Comparison of ENCODE assay signal across 18 cellular contexts in genomic region chr18:55685638-55686037, GRCh38.
DNase-seq lines count a peak whose midpoint lies in the region; ATAC-seq and TF ChIP-seq lines count a peak whose summit lies in the region.
"Had no signal": no experiment of that assay in that cellular context is flagged by ENCODE, and none has a peak within 500 bp of the region (broad histone marks: within the 10 kb centered on the region; RNA-seq: fewer than 3 reads in every experiment).

No MANE protein-coding gene starts in this region.

- H3K79me2 ChIP-seq in trophoblast cell (ENCODE audit: control insufficient read depth, insufficient read depth, low read length, poor library complexity): no peaks in the 10 kb centered on the region

- no peak overlapping the region for H2AK5ac ChIP-seq in trophoblast cell (ENCODE audit: low read length)

- no peak for TF ChIP-seq POLR2A in breast epithelium (IDR thresholded peaks at IDR 0.05)

- no peak overlapping the region for H3K4me3 Mint-ChIP-seq in MCF 10A (ENCODE audit: unreplicated experiment)
- H3K4me3 Mint-ChIP-seq: B cell; CD4-positive, alpha-beta T cell; CD8-positive, alpha-beta memory T cell; HFFc6 had no signal

- intact Hi-C loops in MCF 10A (cut with micrococcal nuclease) (no loop called here), breast epithelium (cut with DNase I; ENCODE audit: low total_unique reads) (no loop called here)

- H3K36me3 Mint-ChIP-seq in MCF 10A (ENCODE audit: insufficient read depth, unreplicated experiment): no peaks in the 10 kb centered on the region
- H3K36me3 Mint-ChIP-seq: CD8-positive, alpha-beta memory T cell had no signal

- TF ChIP-seq CTCF in MCF 10A (IDR thresholded peaks at IDR 0.05; ENCODE audit: unreplicated experiment): no peak
- no peak for TF ChIP-seq CTCF in breast epithelium (IDR thresholded peaks at IDR 0.05)
- no peak for TF ChIP-seq CTCF in epithelial cell of esophagus (IDR thresholded peaks at IDR 0.05; ENCODE audit: insufficient read depth, low read depth, low read length, missing control alignments)

- no peak overlapping the region for H3K27ac ChIP-seq in breast epithelium
- H3K27ac ChIP-seq in trophoblast cell (ENCODE audit: low read depth, low read length): no peak overlapping the region
- H3K27ac ChIP-seq: 22Rv1, C4-2B had no signal

- H3K4me3 ChIP-seq in breast epithelium (no peak overlapping the region), epithelial cell of esophagus (ENCODE audit: low read length) (no peak overlapping the region), trophoblast cell (ENCODE audit: low read depth, low read length) (no peak overlapping the region)
- H3K4me3 ChIP-seq: BLaER1, HAP-1 had no signal

- no peak overlapping the region for H4K8ac ChIP-seq in trophoblast cell (ENCODE audit: low read depth, low read length)

- no peak overlapping the region for H3K4ac ChIP-seq in trophoblast cell (ENCODE audit: low read depth, low read length)

- no TSS peak for BruUV-seq in MCF 10A (replicated peaks; lab: Mats Ljungman, UMichigan)

- no peak overlapping the region for H2BK12ac ChIP-seq in trophoblast cell (ENCODE audit: low read length)

- no peaks in the 10 kb centered on the region for H3K27me3 ChIP-seq in breast epithelium
- H3K27me3 ChIP-seq in trophoblast cell (ENCODE audit: insufficient read depth, low read length): no peaks in the 10 kb centered on the region
- H3K27me3 ChIP-seq: BLaER1 had no signal

- CTCF ChIA-PET in MCF 10A (lab: Yijun Ruan, JAX): no interaction called here

- POLR2A ChIA-PET in MCF 10A (lab: Yijun Ruan, JAX): no interaction called here

- ATAC-seq in GM18502 (IDR thresholded peaks at IDR 0.05; ENCODE audit: poor library complexity, unreplicated experiment) (no peak), HG03439 (IDR thresholded peaks at IDR 0.05; ENCODE audit: unreplicated experiment) (no peak)

- no peak overlapping the region for H2BK5ac ChIP-seq in trophoblast cell (ENCODE audit: low read depth, low read length, poor library complexity)

- no peak overlapping the region for H3K27ac Mint-ChIP-seq in MCF 10A (ENCODE audit: low read depth, unreplicated experiment)
- H3K27ac Mint-ChIP-seq: B cell; CD4-positive, alpha-beta T cell; CD8-positive, alpha-beta memory T cell; HFFc6 had no signal

- no peaks in the 10 kb centered on the region for H3K79me1 ChIP-seq in trophoblast cell (ENCODE audit: low read length)

- no peak overlapping the region for H3K14ac ChIP-seq in trophoblast cell (ENCODE audit: low read length)

- H3K9me3 Mint-ChIP-seq in MCF 10A (ENCODE audit: unreplicated experiment): no peaks in the 10 kb centered on the region
- H3K9me3 Mint-ChIP-seq: HFFc6 had no signal

- H3K4me1 ChIP-seq in breast epithelium (no peaks in the 10 kb centered on the region), trophoblast cell (ENCODE audit: control insufficient read depth in 1 of 2, insufficient read depth in 2 of 2, low read length in 2 of 2) (no peaks in the 10 kb centered on the region)
- H3K4me1 ChIP-seq: HAP-1 had no signal

- H2BK120ac ChIP-seq in trophoblast cell (ENCODE audit: insufficient read depth, low read length, poor library complexity): no peak overlapping the region

- H3K4me1 Mint-ChIP-seq in MCF 10A (ENCODE audit: insufficient read depth, unreplicated experiment): no peaks in the 10 kb centered on the region
- H3K4me1 Mint-ChIP-seq: B cell; CD8-positive, alpha-beta memory T cell had no signal

- H4K91ac ChIP-seq in trophoblast cell (ENCODE audit: low read depth, low read length): no peak overlapping the region

- H3K9me3 ChIP-seq in breast epithelium: no peaks in the 10 kb centered on the region
- H3K9me3 ChIP-seq in trophoblast cell (ENCODE audit: insufficient read depth, low read depth, low read length): no peaks in the 10 kb centered on the region
- H3K9me3 ChIP-seq: HAP-1 had no signal

- no peak overlapping the region for H3K9ac ChIP-seq in trophoblast cell (ENCODE audit: low read length)
- H3K9ac ChIP-seq: BLaER1 had no signal

- DNase-seq in MCF 10A (ENCODE audit: unreplicated experiment): peak; percentile 50
- no peak for DNase-seq in breast epithelium (ENCODE audit: low spot score in 2 of 2)
- DNase-seq in epithelial cell of esophagus (ENCODE audit: low read depth): peak; percentile 87
- DNase-seq in trophoblast cell: peak; percentile 38 to 55
- DNase-seq: CD4-positive, alpha-beta T cell; CD8-positive, alpha-beta memory T cell; DMS53; DMS79 treated with DMSO at 0.1 percent for 48 hours; GF-D8; GOT3; HFFc6 had no signal

- no peaks in the 10 kb centered on the region for H3K27me3 Mint-ChIP-seq in MCF 10A (ENCODE audit: insufficient read depth, unreplicated experiment)
- H3K27me3 Mint-ChIP-seq: CD4-positive, alpha-beta T cell; CD8-positive, alpha-beta memory T cell had no signal

- no peak overlapping the region for H3K18ac ChIP-seq in trophoblast cell (ENCODE audit: low read length)

- no peaks in the 10 kb centered on the region for H3K36me3 ChIP-seq in breast epithelium
- H3K36me3 ChIP-seq in trophoblast cell (ENCODE audit: control insufficient read depth in 1 of 2, insufficient read depth in 2 of 2, low read length in 2 of 2): no peaks in the 10 kb centered on the region
- H3K36me3 ChIP-seq: BLaER1, HAP-1 had no signal

- H2AFZ ChIP-seq in trophoblast cell (ENCODE audit: insufficient read depth, low read length, poor library complexity): no peak overlapping the region

- H4K12ac ChIP-seq in trophoblast cell (ENCODE audit: low read depth, low read length): no peak overlapping the region

- no peak overlapping the region for H3K23ac ChIP-seq in trophoblast cell (ENCODE audit: low read length)

- H3K4me2 ChIP-seq in trophoblast cell (ENCODE audit: low read length): no peak overlapping the region

Comparison
In these comparisons a context has a peak if more than half of its experiments do, and no peak if none do; other contexts are left out.
1. DNase-seq: peak in MCF 10A (single experiment), epithelial cell of esophagus (single experiment) and trophoblast cell (2 of 2); none in breast epithelium (0 of 2).